Comparison of ENCODE assay signal across 8 cellular contexts in the genomic region with DNA sequence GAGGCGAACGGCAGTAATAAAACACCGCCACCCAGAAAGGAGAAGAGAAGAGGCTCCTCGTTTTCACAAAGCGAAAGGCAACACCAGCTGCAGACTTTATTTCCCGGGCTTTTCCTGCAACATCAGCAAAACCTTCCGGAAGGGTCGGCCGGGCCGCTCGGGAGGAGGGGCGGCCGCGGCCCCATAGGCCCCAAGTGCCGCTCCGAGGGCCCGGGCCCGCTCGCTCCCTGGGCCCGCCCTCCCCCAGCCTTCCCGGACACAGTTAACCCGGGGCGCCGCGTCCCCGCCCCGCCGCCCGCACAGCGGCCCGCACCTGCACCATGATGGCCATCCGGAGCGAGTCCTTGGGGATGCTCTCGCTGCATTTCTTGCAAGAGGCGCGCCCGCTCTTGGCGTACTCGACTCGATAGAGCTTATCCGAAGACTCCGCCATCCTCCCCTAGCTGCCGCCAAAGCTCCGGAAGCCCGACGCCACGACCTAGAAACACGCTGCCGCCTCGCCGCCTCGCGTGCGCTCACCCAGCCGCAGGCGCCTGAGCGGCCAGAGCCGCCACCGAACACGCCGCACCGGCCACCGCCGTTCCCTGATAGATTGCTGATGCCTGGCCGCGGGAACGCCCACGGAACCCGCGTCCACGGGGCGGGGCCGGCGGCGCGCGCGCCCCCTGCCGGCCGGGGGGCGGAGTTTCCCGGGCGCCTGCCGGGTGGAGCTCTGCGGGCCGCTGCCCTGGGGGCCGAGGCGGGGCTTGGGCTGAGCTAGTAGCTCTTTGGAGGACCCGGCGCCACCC. TPM values are rescaled to one million over a fixed set of nuclear protein-coding genes. Genes with fewer than 3 reads are reported as not detected.
DNase-seq lines count a peak whose midpoint lies in the region; ATAC-seq and TF ChIP-seq lines count a peak whose summit lies in the region.

PARP1 (minus strand) TSS at position 597 of the 788 bp plus-strand sequence; CDS start at position 433, 164 bp downstream.

- H3F3A ChIP-seq in GM23338 (replicated peaks; ENCODE audit: low read depth) = peaks cover 8% of the 10 kb centered on the region; the same call in 1 of the 2 replicates

- peak within 1 kb of the TSS; percentile 44 for H2AFZ ChIP-seq in GM23338
- peak within 1 kb of the TSS; percentile 83 for H2AFZ ChIP-seq in fibroblast of lung (ENCODE audit: low read length)

- H3K4me3 Mint-ChIP-seq in GM23338 (peak within 1 kb of the TSS; percentile 97), natural killer cell (peak within 1 kb of the TSS; percentile 97)

- H3K27me3 Mint-ChIP-seq in GM23338 (ENCODE audit: insufficient read depth, low read depth, poor library complexity) (peaks cover 4% of the 10 kb centered on the region), natural killer cell (ENCODE audit: low read depth in 2 of 2) (no peaks in the 10 kb centered on the region)

- H3K27me3 ChIP-seq in GM23338 (ENCODE audit: insufficient read depth) = no peaks in the 10 kb centered on the region
- no peaks in the 10 kb centered on the region for H3K27me3 ChIP-seq in fibroblast of lung (ENCODE audit: control insufficient read depth, insufficient read depth, low read length)

- ATAC-seq in GM23338 (peak; percentile 64), natural killer cell (peak; percentile 90 to 95 (median 90))

- H3K79me2 ChIP-seq in GM23338 (replicated peaks; ENCODE audit: insufficient read depth) (peaks cover 45% of the 10 kb centered on the region), fibroblast of lung (ENCODE audit: control insufficient read depth, insufficient read depth, low read length) (peaks cover 41% of the 10 kb centered on the region)

- peak within 1 kb of the TSS; percentile 77 for H3K27ac ChIP-seq in GM23338 (ENCODE audit: low read depth)
- peak within 1 kb of the TSS; percentile 71 for H3K27ac ChIP-seq in fibroblast of lung (ENCODE audit: insufficient read depth, low read length)

- H3K36me3 Mint-ChIP-seq in GM23338 (ENCODE audit: low read depth) = peaks cover 10% of the 10 kb centered on the region
- H3K36me3 Mint-ChIP-seq in natural killer cell = no peaks in the 10 kb centered on the region

- H3K27ac Mint-ChIP-seq in GM23338 = peak within 1 kb of the TSS; percentile 97
- peak within 1 kb of the TSS; percentile 92 to 95 for H3K27ac Mint-ChIP-seq in natural killer cell

- H3K9me3 Mint-ChIP-seq in GM23338 (peaks cover 2% of the 10 kb centered on the region; the same call in 2 of the 3 replicates), natural killer cell (no peaks in the 10 kb centered on the region)

- DNase-seq in ELF-1 (ENCODE audit: low read depth, low spot score) (peak; percentile 94), GM23338 (ENCODE audit: low spot score) (peak; percentile 92), LHCN-M2 (ENCODE audit: low read depth) (peak; percentile 76), RPMI8226 (peak; percentile 96), fibroblast of lung (ENCODE audit: low read depth in 2 of 2) (peak; percentile 73 to 79), natural killer cell (peak; percentile 88)
- peak; percentile 72 to 83 for DNase-seq in activated T-helper 1 cell treated with anti-CD3 and anti-CD28 coated beads, Interleukin-2, amount 50 U/mL, for 16 hours (ENCODE audit: low read depth in 1 of 2, low spot score in 1 of 2)
- peak; percentile 87 for DNase-seq in stimulated activated naive CD4-positive, alpha-beta T cell treated with Interleukin-2 at 50 U/mL for 16 hours (lab: John Stamatoyannopoulos, UW)

- peaks cover 29% of the 10 kb centered on the region for H3K4me1 ChIP-seq in GM23338 (ENCODE audit: insufficient read depth)
- peaks cover 14% of the 10 kb centered on the region for H3K4me1 ChIP-seq in fibroblast of lung (ENCODE audit: control insufficient read depth, extremely low read depth, insufficient read depth, low read length)

- peak within 1 kb of the TSS; percentile 66 for H3K9ac ChIP-seq in fibroblast of lung (ENCODE audit: insufficient read depth, low read length)

- H3K4me1 Mint-ChIP-seq in GM23338 = peaks cover 34% of the 10 kb centered on the region
- H3K4me1 Mint-ChIP-seq in natural killer cell = peaks cover 51 to 54% of the 10 kb centered on the region in 2 donors

- TF ChIP-seq CTCF in GM23338 (conservative IDR thresholded peaks at IDR 0.05; ENCODE audit: low read depth in 2 of 2) = peak; percentile 55 to 58
- peak; percentile 15 to 37 for TF ChIP-seq CTCF in fibroblast of lung (conservative IDR thresholded peaks at IDR 0.05 in 1 of 2, IDR thresholded peaks at IDR 0.05 in 1 of 2; ENCODE audit: low read depth in 1 of 2, low read length in 2 of 2)
- peak; percentile 79 for TF ChIP-seq CTCF in natural killer cell (IDR thresholded peaks at IDR 0.05)

- intact Hi-C loops in natural killer cell (cut with micrococcal nuclease) = loop anchor here (5.0 to 10.0 kb wide), 3 partner anchors 223 to 530 kb away; partner anchors contain the start of gene ACBD3

- peaks cover 6% of the 10 kb centered on the region; the same call in 1 of the 2 replicates for H4K20me1 ChIP-seq in GM23338 (replicated peaks; ENCODE audit: insufficient read depth)
- peaks cover 2% of the 10 kb centered on the region for H4K20me1 ChIP-seq in fibroblast of lung (ENCODE audit: control insufficient read depth, extremely low read depth, insufficient read depth, low read length)

- H3K9me2 ChIP-seq in GM23338 (ENCODE audit: insufficient read depth) = no peaks in the 10 kb centered on the region

- H3K4me2 ChIP-seq in GM23338 = peak within 1 kb of the TSS; percentile 77
- peak within 1 kb of the TSS; percentile 87 for H3K4me2 ChIP-seq in fibroblast of lung (ENCODE audit: extremely low read depth, insufficient read depth, low read length)

- H3K36me3 ChIP-seq in GM23338 (ENCODE audit: insufficient read depth) = no peaks in the 10 kb centered on the region
- H3K36me3 ChIP-seq in fibroblast of lung (ENCODE audit: control insufficient read depth, insufficient read depth, low read length) = no peaks in the 10 kb centered on the region

- H3K4me3 ChIP-seq in GM23338 = peak within 1 kb of the TSS; percentile 96
- peak within 1 kb of the TSS; percentile 77 to 81 (median 78) for H3K4me3 ChIP-seq in fibroblast of lung (replicated peaks in 1 of 4; ENCODE audit: control extremely low read depth in 1 of 4, insufficient read depth in 1 of 4, low read depth in 3 of 4, low read length in 4 of 4)

- H3K9me3 ChIP-seq in fibroblast of lung (ENCODE audit: control insufficient read depth, insufficient read depth, low read depth, low read length) = no peaks in the 10 kb centered on the region

TF ChIP-seq in GM23338, 12 proteins besides CTCF, POLR2A, EP300 and RAD21 (continues in another document):
- TF ChIP-seq CREB1 (CRISPR knock-in tag; IDR thresholded peaks at IDR 0.05; ENCODE audit: low read depth) (0 out of 2 replicates have a peak, but pooled peaks have one; percentile 57), EZH2 (IDR thresholded peaks at IDR 0.05; ENCODE audit: low read depth, unreplicated experiment) (no peak)
- TF ChIP-seq, protein P1, sequence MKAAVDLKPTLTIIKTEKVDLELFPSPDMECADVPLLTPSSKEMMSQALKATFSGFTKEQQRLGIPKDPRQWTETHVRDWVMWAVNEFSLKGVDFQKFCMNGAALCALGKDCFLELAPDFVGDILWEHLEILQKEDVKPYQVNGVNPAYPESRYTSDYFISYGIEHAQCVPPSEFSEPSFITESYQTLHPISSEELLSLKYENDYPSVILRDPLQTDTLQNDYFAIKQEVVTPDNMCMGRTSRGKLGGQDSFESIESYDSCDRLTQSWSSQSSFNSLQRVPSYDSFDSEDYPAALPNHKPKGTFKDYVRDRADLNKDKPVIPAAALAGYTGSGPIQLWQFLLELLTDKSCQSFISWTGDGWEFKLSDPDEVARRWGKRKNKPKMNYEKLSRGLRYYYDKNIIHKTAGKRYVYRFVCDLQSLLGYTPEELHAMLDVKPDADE (IDR thresholded peaks at IDR 0.05) = peak; percentile 25; the same call in 1 of the 2 replicates

RNA-seq across cellular contexts. Expression of gene PARP1, which starts in this region (rescaled TPM):
- 603 and 877 TPM in 2 replicates for total RNA-seq in GM23338 (2014; rRNA removed; shearing (Covaris generic))
- polyA plus RNA-seq in GM23338 (2016; fragmentation: Nextera tagmentation; extraction: Ambion mirVana) (1,061 and 1,082 TPM in 2 replicates), fibroblast of lung (61.7 and 113 TPM in 2 replicates)
- total RNA-seq in LHCN-M2 (2014; rRNA removed) (118 and 139 TPM in 2 replicates), fibroblast of lung (63.4 and 78.4 TPM in 2 replicates), natural killer cell (10 to 100 TPM; 62.0 to 81.5 (median 77.0) TPM)
- 58.4 TPM for polyA plus RNA-seq in LHCN-M2 (2012)
- polyA plus RNA-seq in fibroblast of lung (2012) = 49.4 and 94.4 TPM in 2 replicates
- polyA minus RNA-seq in fibroblast of lung (ENCODE audit: low replicate concordance) = 88.9 and 150 TPM in 2 replicates

Comparison
In these comparisons a context has a peak if more than half of its experiments do, and no peak if none do; other contexts are left out.
1. Peak in every context shown above with its lines: DNase-seq, ATAC-seq, H3K4me3 ChIP-seq and H3K27ac ChIP-seq.
2. CTCF ChIP-seq: peak in every context shown above with its lines; median percentile 79 in natural killer cell; 56 in GM23338; 26 in fibroblast of lung.